In genomic region chr16:10942352-10943297, GRCh38 we compare ENCODE assay signal across 1 cellular context.
A peak's percentile ranks its signal among the peaks of the same experiment; 100 is the strongest.
TF ChIP-seq lines count a peak whose summit lies in the region.

Gene DEXI (minus strand): TSS chr16:10942468. CDS start chr16:10942005, 463 bp downstream.

TF ChIP-seq in HEK293, 187 proteins besides CTCF, POLR2A, EP300 and RAD21 (continued from another document and continues in another):
- TF ChIP-seq ZSCAN4 (tag by site-specific recombination; IDR thresholded peaks at IDR 0.05): no peak
- no peak for TF ChIP-seq ZBTB7A (tag by site-specific recombination; IDR thresholded peaks at IDR 0.05; ENCODE audit: low read depth)
- no peak for TF ChIP-seq KLF8 (tag by site-specific recombination; IDR thresholded peaks at IDR 0.05)
- no peak for TF ChIP-seq ZNF121 (tag by site-specific recombination; IDR thresholded peaks at IDR 0.05)
- TF ChIP-seq ZBTB21 (tag by site-specific recombination; IDR thresholded peaks at IDR 0.05): no peak
- TF ChIP-seq KLF10 (tag by site-specific recombination; IDR thresholded peaks at IDR 0.05): peak; percentile 16; the same call in 1 of the 2 replicates
- no peak for TF ChIP-seq ZNF768 (tag by site-specific recombination; IDR thresholded peaks at IDR 0.05)
- no peak for TF ChIP-seq SALL2 (tag by site-specific recombination; IDR thresholded peaks at IDR 0.05; ENCODE audit: borderline replicate concordance)
- no peak for TF ChIP-seq ZNF514 (tag by site-specific recombination; IDR thresholded peaks at IDR 0.05)
- no peak for TF ChIP-seq PRDM2 (tag by site-specific recombination; IDR thresholded peaks at IDR 0.05; ENCODE audit: borderline replicate concordance)
- TF ChIP-seq EGR2 (tag by site-specific recombination; IDR thresholded peaks at IDR 0.05; ENCODE audit: low read depth): no peak
- no peak for TF ChIP-seq PRDM6 (tag by site-specific recombination; IDR thresholded peaks at IDR 0.05)
- no peak for TF ChIP-seq ZNF223 (tag by site-specific recombination; IDR thresholded peaks at IDR 0.05)
- no peak for TF ChIP-seq ZNF169 (tag by site-specific recombination; IDR thresholded peaks at IDR 0.05)
- TF ChIP-seq ELK4 (IDR thresholded peaks at IDR 0.05; ENCODE audit: borderline replicate concordance, low read depth, low read length): no peak
- TF ChIP-seq ZNF549 (tag by site-specific recombination; IDR thresholded peaks at IDR 0.05): no peak
- 0 out of 2 replicates have a peak, but pooled peaks have one; percentile 33 for TF ChIP-seq ZNF391 (tag by site-specific recombination; IDR thresholded peaks at IDR 0.05; ENCODE audit: borderline replicate concordance, low read depth)
- TF ChIP-seq ZSCAN16 (tag by site-specific recombination; IDR thresholded peaks at IDR 0.05): no peak
- TF ChIP-seq ZNF521 (tag by site-specific recombination; IDR thresholded peaks at IDR 0.05): no peak
- no peak for TF ChIP-seq RBAK (tag by site-specific recombination; IDR thresholded peaks at IDR 0.05)
- TF ChIP-seq GLI2 (tag by site-specific recombination; IDR thresholded peaks at IDR 0.05; ENCODE audit: borderline replicate concordance, low read depth): no peak
- TF ChIP-seq ZNF311 (tag by site-specific recombination; IDR thresholded peaks at IDR 0.05; ENCODE audit: borderline replicate concordance): no peak
- TF ChIP-seq ATF2 (tag by site-specific recombination; IDR thresholded peaks at IDR 0.05; ENCODE audit: low read depth): no peak
- no peak for TF ChIP-seq BCL11A (tag by site-specific recombination; IDR thresholded peaks at IDR 0.05; ENCODE audit: low read depth)
- no peak for TF ChIP-seq KLF1 (tag by site-specific recombination; IDR thresholded peaks at IDR 0.05)
- no peak for TF ChIP-seq MEIS1 (CRISPR knock-in tag; IDR thresholded peaks at IDR 0.05; ENCODE audit: borderline replicate concordance)
- no peak for TF ChIP-seq ZNF274 (IDR thresholded peaks at IDR 0.05; ENCODE audit: low read length)
- TF ChIP-seq ZNF274 (tag by site-specific recombination; IDR thresholded peaks at IDR 0.05; ENCODE audit: borderline replicate concordance): no peak
- peak; percentile 50; the same call in 1 of the 2 replicates for TF ChIP-seq ZNF398 (tag by site-specific recombination; IDR thresholded peaks at IDR 0.05)
- no peak for TF ChIP-seq INSM2 (tag by site-specific recombination; IDR thresholded peaks at IDR 0.05)
- no peak for TF ChIP-seq ZNF248 (tag by site-specific recombination; IDR thresholded peaks at IDR 0.05)
- no peak for TF ChIP-seq ZBTB49 (tag by site-specific recombination; IDR thresholded peaks at IDR 0.05; ENCODE audit: low read depth)
- TF ChIP-seq ZNF138 (tag by site-specific recombination; IDR thresholded peaks at IDR 0.05; ENCODE audit: borderline replicate concordance): no peak
- no peak for TF ChIP-seq ZNF404 (tag by site-specific recombination; IDR thresholded peaks at IDR 0.05)
- no peak for TF ChIP-seq ZNF645 (tag by site-specific recombination; IDR thresholded peaks at IDR 0.05)
- no peak for TF ChIP-seq ZFP3 (tag by site-specific recombination; IDR thresholded peaks at IDR 0.05; ENCODE audit: low read depth)
- peak; percentile 67 for TF ChIP-seq KLF9 (tag by site-specific recombination; IDR thresholded peaks at IDR 0.05; ENCODE audit: low read depth)
- no peak for TF ChIP-seq ZFP41 (tag by site-specific recombination; IDR thresholded peaks at IDR 0.05; ENCODE audit: borderline replicate concordance)
- TF ChIP-seq ZNF266 (tag by site-specific recombination; IDR thresholded peaks at IDR 0.05; ENCODE audit: low read depth): no peak
- no peak for TF ChIP-seq YY2 (tag by site-specific recombination; IDR thresholded peaks at IDR 0.05)
- no peak for TF ChIP-seq ZNF837 (tag by site-specific recombination; IDR thresholded peaks at IDR 0.05)
- TF ChIP-seq ZNF335 (tag by site-specific recombination; conservative IDR thresholded peaks at IDR 0.05): peak; percentile 88
- no peak for TF ChIP-seq ZNF433 (tag by site-specific recombination; IDR thresholded peaks at IDR 0.05; ENCODE audit: low read depth)
- TF ChIP-seq ZBTB17 (tag by site-specific recombination; IDR thresholded peaks at IDR 0.05): peak; percentile 79
- no peak for TF ChIP-seq ZNF488 (tag by site-specific recombination; IDR thresholded peaks at IDR 0.05)
